ENCODE assay signal across 1 cellular context in the genomic region with DNA sequence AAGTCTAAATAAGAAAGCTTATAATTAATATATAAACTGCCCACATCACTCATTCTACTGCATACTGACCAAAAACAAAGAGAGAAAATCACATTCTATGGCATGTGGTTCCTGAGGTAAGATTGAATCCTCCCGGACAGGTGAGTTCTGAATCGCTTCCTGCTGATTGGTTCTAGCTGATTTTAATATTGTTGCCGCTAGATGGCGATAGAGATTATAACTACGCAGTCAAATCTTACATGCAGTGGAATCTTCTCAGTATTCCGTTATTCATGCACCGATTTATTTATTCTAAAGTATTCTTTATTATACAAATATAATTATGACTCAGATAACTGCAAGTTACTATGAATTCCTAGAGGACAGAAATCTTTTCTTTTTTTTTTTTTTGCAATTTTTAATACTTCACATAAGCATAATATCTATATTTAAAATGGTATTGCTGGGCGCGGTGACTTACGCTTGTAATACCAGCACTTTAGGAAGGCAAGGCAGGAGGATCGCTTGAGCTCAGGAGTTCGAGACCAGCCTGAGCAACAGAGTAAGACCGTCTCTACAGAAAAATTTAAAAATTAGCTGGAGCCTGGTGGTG.
TF ChIP-seq lines count a peak whose summit lies in the region.

No MANE protein-coding gene starts in this region.

TF ChIP-seq in HepG2, 621 proteins besides CTCF, POLR2A, EP300 and RAD21 (continued from another document):
- TF ChIP-seq KLF12 (CRISPR knock-in tag; IDR thresholded peaks at IDR 0.05; ENCODE audit: borderline replicate concordance) (0 out of 2 replicates have a peak, but pooled peaks have one; percentile 31), HIVEP1 (CRISPR knock-in tag; IDR thresholded peaks at IDR 0.05) (no peak), MIXL1 (CRISPR knock-in tag; IDR thresholded peaks at IDR 0.05) (peak; percentile 61; the same call in 1 of the 2 replicates), ZNF124 (CRISPR knock-in tag; IDR thresholded peaks at IDR 0.05) (no peak), HOXA5 (CRISPR knock-in tag; IDR thresholded peaks at IDR 0.05) (peak; percentile 23; the same call in 1 of the 2 replicates), STAG1 (CRISPR knock-in tag; IDR thresholded peaks at IDR 0.05) (peak; percentile 96), ZNF850 (CRISPR knock-in tag; conservative IDR thresholded peaks at IDR 0.05) (no peak), TBL1XR1 (IDR thresholded peaks at IDR 0.05; ENCODE audit: borderline replicate concordance, low read length, partially characterized antibody) (no peak), MIER3 (CRISPR knock-in tag; IDR thresholded peaks at IDR 0.05; ENCODE audit: borderline replicate concordance) (0 out of 2 replicates have a peak, but pooled peaks have one; percentile 28), ZNF34 (CRISPR knock-in tag; IDR thresholded peaks at IDR 0.05; ENCODE audit: borderline replicate concordance) (no peak), ZBTB7A (CRISPR knock-in tag; IDR thresholded peaks at IDR 0.05) (no peak), ZSCAN20 (CRISPR knock-in tag; IDR thresholded peaks at IDR 0.05; ENCODE audit: borderline replicate concordance) (peak; percentile 67; the same call in 1 of the 2 replicates), SMC3 (IDR thresholded peaks at IDR 0.05; ENCODE audit: low read length) (peak; percentile 86), ZNF431 (CRISPR knock-in tag; IDR thresholded peaks at IDR 0.05; ENCODE audit: borderline replicate concordance, low read depth) (no peak), ZNF879 (CRISPR knock-in tag; IDR thresholded peaks at IDR 0.05) (no peak), YEATS4 (CRISPR knock-in tag; IDR thresholded peaks at IDR 0.05; ENCODE audit: borderline replicate concordance) (peak; percentile 36; the same call in 1 of the 2 replicates), SMAD9 (CRISPR knock-in tag; IDR thresholded peaks at IDR 0.05) (no peak), ISL2 (CRISPR knock-in tag; IDR thresholded peaks at IDR 0.05) (peak; percentile 25; the same call in 1 of the 2 replicates), ZKSCAN1 (IDR thresholded peaks at IDR 0.05; ENCODE audit: low read length) (0 out of 2 replicates have a peak, but pooled peaks have one; percentile 11), NFRKB (IDR thresholded peaks at IDR 0.05) (no peak), TEAD3 (CRISPR knock-in tag; optimal IDR thresholded peaks at IDR 0.05; ENCODE audit: borderline replicate concordance) (peak; percentile 23), NCOA5 (CRISPR knock-in tag; IDR thresholded peaks at IDR 0.05) (no peak), ZBTB38 (CRISPR knock-in tag; IDR thresholded peaks at IDR 0.05) (no peak), ZFAT (CRISPR knock-in tag; conservative IDR thresholded peaks at IDR 0.05) (0 out of 2 replicates have a peak, but pooled peaks have one; percentile 37), KMT2A (CRISPR knock-in tag; IDR thresholded peaks at IDR 0.05) (no peak), ZNF256 (CRISPR knock-in tag; conservative IDR thresholded peaks at IDR 0.05) (no peak), TCF7L2 (IDR thresholded peaks at IDR 0.05; ENCODE audit: low read depth, low read length) (no peak), JUNB (CRISPR knock-in tag; IDR thresholded peaks at IDR 0.05; ENCODE audit: borderline replicate concordance) (no peak), ZNF776 (CRISPR knock-in tag; IDR thresholded peaks at IDR 0.05) (no peak), ZNF569 (CRISPR knock-in tag; IDR thresholded peaks at IDR 0.05; ENCODE audit: borderline replicate concordance) (no peak), ZNF614 (CRISPR knock-in tag; IDR thresholded peaks at IDR 0.05; ENCODE audit: borderline replicate concordance) (no peak), ZNF121 (CRISPR knock-in tag; IDR thresholded peaks at IDR 0.05) (no peak), ZZZ3 (CRISPR knock-in tag; IDR thresholded peaks at IDR 0.05; ENCODE audit: borderline replicate concordance) (no peak)
- TF ChIP-seq, protein P1, sequence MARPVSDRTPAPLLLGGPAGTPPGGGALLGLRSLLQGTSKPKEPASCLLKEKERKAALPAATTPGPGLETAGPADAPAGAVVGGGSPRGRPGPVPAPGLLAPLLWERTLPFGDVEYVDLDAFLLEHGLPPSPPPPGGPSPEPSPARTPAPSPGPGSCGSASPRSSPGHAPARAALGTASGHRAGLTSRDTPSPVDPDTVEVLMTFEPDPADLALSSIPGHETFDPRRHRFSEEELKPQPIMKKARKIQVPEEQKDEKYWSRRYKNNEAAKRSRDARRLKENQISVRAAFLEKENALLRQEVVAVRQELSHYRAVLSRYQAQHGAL (CRISPR knock-in tag; IDR thresholded peaks at IDR 0.05; ENCODE audit: not compliant biosample characterization) = peak; percentile 36
- TF ChIP-seq, protein P2, sequence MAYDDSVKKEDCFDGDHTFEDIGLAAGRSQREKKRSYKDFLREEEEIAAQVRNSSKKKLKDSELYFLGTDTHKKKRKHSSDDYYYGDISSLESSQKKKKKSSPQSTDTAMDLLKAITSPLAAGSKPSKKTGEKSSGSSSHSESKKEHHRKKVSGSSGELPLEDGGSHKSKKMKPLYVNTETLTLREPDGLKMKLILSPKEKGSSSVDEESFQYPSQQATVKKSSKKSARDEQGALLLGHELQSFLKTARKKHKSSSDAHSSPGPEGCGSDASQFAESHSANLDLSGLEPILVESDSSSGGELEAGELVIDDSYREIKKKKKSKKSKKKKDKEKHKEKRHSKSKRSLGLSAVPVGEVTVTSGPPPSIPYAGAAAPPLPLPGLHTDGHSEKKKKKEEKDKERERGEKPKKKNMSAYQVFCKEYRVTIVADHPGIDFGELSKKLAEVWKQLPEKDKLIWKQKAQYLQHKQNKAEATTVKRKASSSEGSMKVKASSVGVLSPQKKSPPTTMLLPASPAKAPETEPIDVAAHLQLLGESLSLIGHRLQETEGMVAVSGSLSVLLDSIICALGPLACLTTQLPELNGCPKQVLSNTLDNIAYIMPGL (CRISPR knock-in tag; IDR thresholded peaks at IDR 0.05; ENCODE audit: borderline replicate concordance in 1 of 2, low read depth in 1 of 2) = peak in 1 of 2 experiments; percentile 45; a peak in 1 of 4 replicates
- TF ChIP-seq, protein P3, sequence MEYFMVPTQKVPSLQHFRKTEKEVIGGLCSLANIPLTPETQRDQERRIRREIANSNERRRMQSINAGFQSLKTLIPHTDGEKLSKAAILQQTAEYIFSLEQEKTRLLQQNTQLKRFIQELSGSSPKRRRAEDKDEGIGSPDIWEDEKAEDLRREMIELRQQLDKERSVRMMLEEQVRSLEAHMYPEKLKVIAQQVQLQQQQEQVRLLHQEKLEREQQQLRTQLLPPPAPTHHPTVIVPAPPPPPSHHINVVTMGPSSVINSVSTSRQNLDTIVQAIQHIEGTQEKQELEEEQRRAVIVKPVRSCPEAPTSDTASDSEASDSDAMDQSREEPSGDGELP (IDR thresholded peaks at IDR 0.05; ENCODE audit: borderline replicate concordance, low read depth) = 0 out of 2 replicates have a peak, but pooled peaks have one; percentile 8
- TF ChIP-seq, protein P4, sequence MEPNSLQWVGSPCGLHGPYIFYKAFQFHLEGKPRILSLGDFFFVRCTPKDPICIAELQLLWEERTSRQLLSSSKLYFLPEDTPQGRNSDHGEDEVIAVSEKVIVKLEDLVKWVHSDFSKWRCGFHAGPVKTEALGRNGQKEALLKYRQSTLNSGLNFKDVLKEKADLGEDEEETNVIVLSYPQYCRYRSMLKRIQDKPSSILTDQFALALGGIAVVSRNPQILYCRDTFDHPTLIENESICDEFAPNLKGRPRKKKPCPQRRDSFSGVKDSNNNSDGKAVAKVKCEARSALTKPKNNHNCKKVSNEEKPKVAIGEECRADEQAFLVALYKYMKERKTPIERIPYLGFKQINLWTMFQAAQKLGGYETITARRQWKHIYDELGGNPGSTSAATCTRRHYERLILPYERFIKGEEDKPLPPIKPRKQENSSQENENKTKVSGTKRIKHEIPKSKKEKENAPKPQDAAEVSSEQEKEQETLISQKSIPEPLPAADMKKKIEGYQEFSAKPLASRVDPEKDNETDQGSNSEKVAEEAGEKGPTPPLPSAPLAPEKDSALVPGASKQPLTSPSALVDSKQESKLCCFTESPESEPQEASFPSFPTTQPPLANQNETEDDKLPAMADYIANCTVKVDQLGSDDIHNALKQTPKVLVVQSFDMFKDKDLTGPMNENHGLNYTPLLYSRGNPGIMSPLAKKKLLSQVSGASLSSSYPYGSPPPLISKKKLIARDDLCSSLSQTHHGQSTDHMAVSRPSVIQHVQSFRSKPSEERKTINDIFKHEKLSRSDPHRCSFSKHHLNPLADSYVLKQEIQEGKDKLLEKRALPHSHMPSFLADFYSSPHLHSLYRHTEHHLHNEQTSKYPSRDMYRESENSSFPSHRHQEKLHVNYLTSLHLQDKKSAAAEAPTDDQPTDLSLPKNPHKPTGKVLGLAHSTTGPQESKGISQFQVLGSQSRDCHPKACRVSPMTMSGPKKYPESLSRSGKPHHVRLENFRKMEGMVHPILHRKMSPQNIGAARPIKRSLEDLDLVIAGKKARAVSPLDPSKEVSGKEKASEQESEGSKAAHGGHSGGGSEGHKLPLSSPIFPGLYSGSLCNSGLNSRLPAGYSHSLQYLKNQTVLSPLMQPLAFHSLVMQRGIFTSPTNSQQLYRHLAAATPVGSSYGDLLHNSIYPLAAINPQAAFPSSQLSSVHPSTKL (CRISPR knock-in tag; IDR thresholded peaks at IDR 0.05) = 0 out of 2 replicates have a peak, but pooled peaks have one; percentile 13
- TF ChIP-seq, protein P5, sequence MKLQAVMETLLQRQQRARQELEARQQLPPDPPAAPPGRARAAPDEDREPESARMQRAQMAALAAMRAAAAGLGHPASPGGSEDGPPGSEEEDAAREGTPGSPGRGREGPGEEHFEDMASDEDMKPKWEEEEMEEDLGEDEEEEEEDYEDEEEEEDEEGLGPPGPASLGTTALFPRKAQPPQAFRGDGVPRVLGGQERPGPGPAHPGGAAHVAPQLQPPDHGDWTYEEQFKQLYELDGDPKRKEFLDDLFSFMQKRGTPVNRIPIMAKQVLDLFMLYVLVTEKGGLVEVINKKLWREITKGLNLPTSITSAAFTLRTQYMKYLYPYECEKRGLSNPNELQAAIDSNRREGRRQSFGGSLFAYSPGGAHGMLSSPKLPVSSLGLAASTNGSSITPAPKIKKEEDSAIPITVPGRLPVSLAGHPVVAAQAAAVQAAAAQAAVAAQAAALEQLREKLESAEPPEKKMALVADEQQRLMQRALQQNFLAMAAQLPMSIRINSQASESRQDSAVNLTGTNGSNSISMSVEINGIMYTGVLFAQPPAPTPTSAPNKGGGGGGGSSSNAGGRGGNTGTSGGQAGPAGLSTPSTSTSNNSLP (IDR thresholded peaks at IDR 0.05; ENCODE audit: low read depth, low read length) = peak; percentile 69; the same call in 1 of the 2 replicates
- TF ChIP-seq, protein P6, sequence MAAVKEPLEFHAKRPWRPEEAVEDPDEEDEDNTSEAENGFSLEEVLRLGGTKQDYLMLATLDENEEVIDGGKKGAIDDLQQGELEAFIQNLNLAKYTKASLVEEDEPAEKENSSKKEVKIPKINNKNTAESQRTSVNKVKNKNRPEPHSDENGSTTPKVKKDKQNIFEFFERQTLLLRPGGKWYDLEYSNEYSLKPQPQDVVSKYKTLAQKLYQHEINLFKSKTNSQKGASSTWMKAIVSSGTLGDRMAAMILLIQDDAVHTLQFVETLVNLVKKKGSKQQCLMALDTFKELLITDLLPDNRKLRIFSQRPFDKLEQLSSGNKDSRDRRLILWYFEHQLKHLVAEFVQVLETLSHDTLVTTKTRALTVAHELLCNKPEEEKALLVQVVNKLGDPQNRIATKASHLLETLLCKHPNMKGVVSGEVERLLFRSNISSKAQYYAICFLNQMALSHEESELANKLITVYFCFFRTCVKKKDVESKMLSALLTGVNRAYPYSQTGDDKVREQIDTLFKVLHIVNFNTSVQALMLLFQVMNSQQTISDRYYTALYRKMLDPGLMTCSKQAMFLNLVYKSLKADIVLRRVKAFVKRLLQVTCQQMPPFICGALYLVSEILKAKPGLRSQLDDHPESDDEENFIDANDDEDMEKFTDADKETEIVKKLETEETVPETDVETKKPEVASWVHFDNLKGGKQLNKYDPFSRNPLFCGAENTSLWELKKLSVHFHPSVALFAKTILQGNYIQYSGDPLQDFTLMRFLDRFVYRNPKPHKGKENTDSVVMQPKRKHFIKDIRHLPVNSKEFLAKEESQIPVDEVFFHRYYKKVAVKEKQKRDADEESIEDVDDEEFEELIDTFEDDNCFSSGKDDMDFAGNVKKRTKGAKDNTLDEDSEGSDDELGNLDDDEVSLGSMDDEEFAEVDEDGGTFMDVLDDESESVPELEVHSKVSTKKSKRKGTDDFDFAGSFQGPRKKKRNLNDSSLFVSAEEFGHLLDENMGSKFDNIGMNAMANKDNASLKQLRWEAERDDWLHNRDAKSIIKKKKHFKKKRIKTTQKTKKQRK (IDR thresholded peaks at IDR 0.05; ENCODE audit: low read length) = no peak
- TF ChIP-seq, protein P7, sequence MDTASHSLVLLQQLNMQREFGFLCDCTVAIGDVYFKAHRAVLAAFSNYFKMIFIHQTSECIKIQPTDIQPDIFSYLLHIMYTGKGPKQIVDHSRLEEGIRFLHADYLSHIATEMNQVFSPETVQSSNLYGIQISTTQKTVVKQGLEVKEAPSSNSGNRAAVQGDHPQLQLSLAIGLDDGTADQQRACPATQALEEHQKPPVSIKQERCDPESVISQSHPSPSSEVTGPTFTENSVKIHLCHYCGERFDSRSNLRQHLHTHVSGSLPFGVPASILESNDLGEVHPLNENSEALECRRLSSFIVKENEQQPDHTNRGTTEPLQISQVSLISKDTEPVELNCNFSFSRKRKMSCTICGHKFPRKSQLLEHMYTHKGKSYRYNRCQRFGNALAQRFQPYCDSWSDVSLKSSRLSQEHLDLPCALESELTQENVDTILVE (CRISPR knock-in tag; IDR thresholded peaks at IDR 0.05) = 0 out of 2 replicates have a peak, but pooled peaks have one; percentile 27
- TF ChIP-seq, protein P8, sequence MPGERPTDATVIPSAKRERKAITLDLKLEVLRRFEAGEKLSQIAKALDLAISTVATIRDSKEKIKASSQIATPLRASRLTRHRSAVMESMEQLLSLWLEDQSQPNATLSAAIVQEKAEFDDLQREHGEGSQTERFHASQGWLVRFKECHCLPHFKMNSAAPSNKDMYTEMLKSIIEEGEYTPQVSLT (CRISPR knock-in tag; IDR thresholded peaks at IDR 0.05; ENCODE audit: borderline replicate concordance, low read depth) = no peak
- TF ChIP-seq, protein P9, sequence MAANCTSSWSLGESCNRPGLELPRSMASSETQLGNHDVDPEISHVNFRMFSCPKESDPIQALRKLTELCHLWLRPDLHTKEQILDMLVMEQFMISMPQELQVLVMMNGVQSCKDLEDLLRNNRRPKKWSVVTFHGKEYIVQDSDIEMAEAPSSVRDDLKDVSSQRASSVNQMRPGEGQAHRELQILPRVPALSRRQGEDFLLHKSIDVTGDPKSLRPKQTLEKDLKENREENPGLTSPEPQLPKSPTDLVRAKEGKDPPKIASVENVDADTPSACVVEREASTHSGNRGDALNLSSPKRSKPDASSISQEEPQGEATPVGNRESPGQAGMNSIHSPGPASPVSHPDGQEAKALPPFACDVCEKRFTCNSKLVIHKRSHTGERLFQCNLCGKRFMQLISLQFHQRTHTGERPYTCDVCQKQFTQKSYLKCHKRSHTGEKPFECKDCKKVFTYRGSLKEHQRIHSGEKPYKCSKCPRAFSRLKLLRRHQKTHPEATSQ (CRISPR knock-in tag; IDR thresholded peaks at IDR 0.05; ENCODE audit: borderline replicate concordance) = no peak
